Comparison of ENCODE assay signal across 1 cellular context in genomic region chr16:88672776-88673175, GRCh38.
TF ChIP-seq lines count a peak whose summit lies in the region.

No MANE protein-coding gene starts in this region.

TF ChIP-seq in IMR-90, 13 proteins besides CTCF, POLR2A, EP300 and RAD21:
- no peak for TF ChIP-seq MAZ (IDR thresholded peaks at IDR 0.05; ENCODE audit: borderline replicate concordance, low read depth, low read length)
TF ChIP-seq in IMR-90: peak in this region for 0.
